In the genomic region with DNA sequence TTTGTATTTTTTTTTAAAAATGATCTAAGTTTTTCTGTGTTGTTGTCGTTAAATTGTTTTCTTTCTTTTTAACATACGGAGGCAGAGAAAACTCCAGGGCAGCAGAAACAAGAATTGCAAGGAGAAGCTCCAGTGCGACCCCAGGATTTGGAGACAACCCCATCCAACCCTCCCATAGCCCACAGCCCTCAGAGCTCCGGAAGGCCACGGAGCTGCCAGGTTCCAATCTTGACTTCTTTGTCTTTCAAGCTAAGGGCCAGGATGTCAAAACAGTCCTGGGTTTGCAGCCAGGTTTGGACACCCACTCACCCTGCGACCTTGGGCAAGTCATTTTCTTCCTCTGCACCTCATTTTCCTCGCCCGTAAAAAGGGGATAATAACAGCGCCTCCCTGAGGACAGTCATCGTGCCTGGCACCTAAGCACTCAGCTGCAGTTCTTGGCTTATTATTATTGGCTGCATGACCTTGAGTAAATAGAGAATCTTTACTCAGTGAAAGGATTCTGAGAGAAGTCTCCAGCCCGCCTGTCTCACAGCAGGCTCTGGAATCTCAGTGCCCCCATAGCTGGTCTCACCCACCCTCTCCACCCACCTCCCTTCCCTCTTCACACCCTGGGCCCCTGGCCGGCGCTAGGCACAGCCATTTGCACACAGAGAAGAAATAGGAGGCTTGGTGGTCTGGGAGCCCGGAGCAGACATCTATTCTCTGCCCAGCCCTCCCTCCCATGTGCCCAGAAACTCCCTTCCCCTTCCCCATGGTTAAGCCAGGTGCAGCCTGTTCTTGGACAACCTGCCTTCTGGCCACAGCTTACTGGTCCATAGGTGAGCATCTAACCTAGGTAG, we compare ENCODE assay signal across 23 cellular contexts.
DNase-seq lines count a peak whose midpoint lies in the region; TF ChIP-seq lines count a peak whose summit lies in the region.
"Had no signal": no experiment of that assay in that cellular context is flagged by ENCODE, and none has a peak within 500 bp of the region (broad histone marks: within the 10 kb centered on the region; RNA-seq: fewer than 3 reads in every experiment).

No MANE protein-coding gene starts in this region.

- no peak overlapping the region for H3K9ac ChIP-seq in endodermal cell (ENCODE audit: extremely low read depth, low read length, poor library complexity, severe bottlenecking)

- H3K27ac Mint-ChIP-seq in endodermal cell: no peak overlapping the region
- H3K27ac Mint-ChIP-seq: activated CD4-positive, alpha-beta memory T cell treated with anti-CD3 and anti-CD28 coated beads for 36 hours; activated T-helper 17 cell treated with anti-CD3 and anti-CD28 coated beads, Interleukin-2, amount 50 U/mL, for 72 hours had no signal

- TF ChIP-seq CTCF in endodermal cell (conservative IDR thresholded peaks at IDR 0.05): peak; percentile 41

- no peaks in the 10 kb centered on the region for H3K4me1 Mint-ChIP-seq in endodermal cell
- H3K4me1 Mint-ChIP-seq: CD8-positive, alpha-beta memory T cell had no signal

- H3K36me3 Mint-ChIP-seq in endodermal cell (ENCODE audit: low read depth): no peaks in the 10 kb centered on the region
- H3K36me3 Mint-ChIP-seq: activated CD4-positive, alpha-beta memory T cell treated with anti-CD3 and anti-CD28 coated beads for 36 hours; CD8-positive, alpha-beta memory T cell had no signal

- H3K27me3 Mint-ChIP-seq in endodermal cell (ENCODE audit: insufficient read depth): no peaks in the 10 kb centered on the region

- no peak overlapping the region for H3K4me3 ChIP-seq in endodermal cell (ENCODE audit: low read length)
- H3K4me3 ChIP-seq: HAP-1, psoas muscle, stomach, tibial artery had no signal

- WGBS in endodermal cell (ENCODE audit: insufficient coverage in 1 of 2, insufficient read length in 1 of 2), 2 experiments: 81 to 89% methylated on average over 9 to 14 of the region's 14 CpGs

- H3K9me3 ChIP-seq in endodermal cell (ENCODE audit: control insufficient read depth, low read length): no peaks in the 10 kb centered on the region
- H3K9me3 ChIP-seq: HAP-1, psoas muscle had no signal

- no peaks in the 10 kb centered on the region for H3K36me3 ChIP-seq in endodermal cell (ENCODE audit: control insufficient read depth, insufficient read depth, low read length)
- H3K36me3 ChIP-seq: HAP-1, stomach, tibial artery had no signal

- H3K4me1 ChIP-seq in endodermal cell (ENCODE audit: control insufficient read depth, insufficient read depth, low read length): no peaks in the 10 kb centered on the region
- H3K4me1 ChIP-seq: HAP-1, psoas muscle, stomach, tibial artery had no signal

- no peaks in the 10 kb centered on the region for H3K9me3 Mint-ChIP-seq in endodermal cell
- H3K9me3 Mint-ChIP-seq: activated CD4-positive, alpha-beta memory T cell treated with anti-CD3 and anti-CD28 coated beads for 36 hours; activated T-helper 17 cell treated with anti-CD3 and anti-CD28 coated beads, Interleukin-2, amount 50 U/mL, for 72 hours; CD8-positive, alpha-beta memory T cell had no signal

- no peak overlapping the region for H3K27ac ChIP-seq in endodermal cell (ENCODE audit: low read depth, low read length)
- H3K27ac ChIP-seq: epithelial cell of prostate, psoas muscle, stomach, tibial artery had no signal

- peak; percentile 25 for DNase-seq in activated effector memory CD4-positive, alpha-beta T cell treated with anti-CD3 and anti-CD28 coated beads, Interleukin-2, amount 50 U/mL, for 16 hours
- no peak for DNase-seq in activated effector memory CD4-positive, alpha-beta T cell treated with Interleukin-2 at 50 U/mL for 16 hours
- DNase-seq in NCI-H1694 treated with DMSO at 0.1 percent for 48 hours (lab: John Stamatoyannopoulos, UW) (peak; percentile 69), endodermal cell (no peak), inferior parietal cortex (ENCODE audit: extremely low spot score) (no peak), DMS79 (lab: John Stamatoyannopoulos, UW) (no peak), NCI-H345 treated with DMSO at 0.1 percent for 48 hours (lab: John Stamatoyannopoulos, UW; ENCODE audit: unreplicated experiment) (no peak), NK-92 (lab: John Stamatoyannopoulos, UW; ENCODE audit: unreplicated experiment) (no peak)
- DNase-seq: activated CD4-positive, alpha-beta memory T cell treated with anti-CD3 and anti-CD28 coated beads for 36 hours; activated CD8-positive, alpha-beta memory T cell treated with anti-CD3 and anti-CD28 coated beads, Interleukin-2, amount 50 U/mL, for 48 hours; CD8-positive, alpha-beta memory T cell; DMS79 treated with DMSO at 0.1 percent for 48 hours; glutamatergic neuron; mammary epithelial cell; NCI-H1436; NCI-H2171; NCI-H526 treated with DMSO at 0.1 percent for 48 hours; psoas muscle; stomach; tibial artery had no signal

- H3K27me3 ChIP-seq in endodermal cell (ENCODE audit: control insufficient read depth, insufficient read depth, low read length, poor library complexity, severe bottlenecking): no peaks in the 10 kb centered on the region

- no peak overlapping the region for H3K4me3 Mint-ChIP-seq in endodermal cell
- H3K4me3 Mint-ChIP-seq: activated CD4-positive, alpha-beta memory T cell treated with anti-CD3 and anti-CD28 coated beads for 36 hours; activated T-helper 17 cell treated with anti-CD3 and anti-CD28 coated beads, Interleukin-2, amount 50 U/mL, for 72 hours; CD8-positive, alpha-beta memory T cell had no signal

Comparison
In these comparisons a context has a peak if more than half of its experiments do, and no peak if none do; other contexts are left out.
1. DNase-seq: peak in activated effector memory CD4-positive, alpha-beta T cell treated with anti-CD3 and anti-CD28 coated beads, Interleukin-2, amount 50 U/mL, for 16 hours (single experiment) and NCI-H1694 treated with DMSO at 0.1 percent for 48 hours (single experiment); none in activated effector memory CD4-positive, alpha-beta T cell treated with Interleukin-2 at 50 U/mL for 16 hours (single experiment), endodermal cell (single experiment), inferior parietal cortex (single experiment), DMS79 (single experiment), NCI-H345 treated with DMSO at 0.1 percent for 48 hours (single experiment) and NK-92 (single experiment).